Comparison of ENCODE assay signal across 8 cellular contexts in the genomic region with DNA sequence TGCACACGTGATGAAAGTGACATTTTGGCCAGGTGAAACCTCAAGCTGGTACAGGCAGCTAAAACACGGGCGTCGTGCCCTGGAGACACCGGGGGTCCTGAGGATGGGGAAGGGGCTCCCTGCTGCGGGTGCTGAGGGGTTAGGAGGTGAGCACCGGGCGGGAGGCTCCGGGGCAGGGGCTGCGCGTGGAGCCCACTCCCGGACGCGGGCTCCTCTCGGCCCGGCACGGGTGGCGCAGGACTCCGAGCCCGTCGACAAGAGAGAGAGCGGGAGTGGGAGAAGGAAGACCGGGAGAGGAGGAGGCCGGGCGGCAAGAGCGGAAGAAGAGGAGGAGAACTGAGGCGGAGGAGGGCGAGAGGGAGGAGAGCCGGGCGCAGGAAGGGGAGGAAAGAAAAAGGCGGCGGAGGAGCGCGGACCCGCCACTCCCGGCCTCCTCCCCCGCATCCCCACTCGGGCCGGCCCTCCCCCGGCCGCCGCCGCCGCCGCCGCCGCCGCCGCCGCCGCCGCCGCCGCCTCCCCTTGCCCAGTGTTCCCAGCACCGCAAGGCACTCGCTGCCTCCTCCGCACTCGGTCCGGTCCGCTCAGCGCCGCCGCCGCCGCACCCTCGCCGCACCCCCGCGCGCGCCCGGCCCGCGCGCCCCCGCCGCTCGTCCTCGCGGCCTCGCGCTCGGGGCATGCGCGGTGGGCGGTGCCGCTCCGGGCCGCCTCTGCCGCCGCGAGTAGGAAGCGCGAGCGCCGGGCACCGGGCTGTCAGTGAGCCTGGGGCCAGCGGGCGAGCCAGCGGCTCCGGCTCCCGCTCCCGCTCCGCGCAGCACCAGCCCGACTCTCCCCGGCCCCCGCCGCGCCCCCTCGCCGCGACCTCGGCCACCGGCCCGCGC. TPM values are rescaled to one million over a fixed set of nuclear protein-coding genes. Genes with fewer than 3 reads are reported as not detected.
DNase-seq lines count a peak whose midpoint lies in the region; ATAC-seq and TF ChIP-seq lines count a peak whose summit lies in the region.

A gene (plus strand): TSS at position 750 of the 878 bp plus-strand sequence.

- H3K4me3 Mint-ChIP-seq in activated T-cell treated with anti-CD3 and anti-CD28 coated beads, Interleukin-2, amount 50 U/mL, for 72 hours: peak within 1 kb of the TSS; percentile 93 to 99
- peak within 1 kb of the TSS; percentile 93 for H3K4me3 Mint-ChIP-seq in stimulated activated effector memory CD8-positive, alpha-beta T cell treated with anti-CD3 and anti-CD28 coated beads, Interleukin-12 subunit alpha, Interleukin-12 subunit beta, amount 100 ng/mL, for 72 hours

- H2AFZ ChIP-seq in PC-3 (ENCODE audit: low read length): peak within 1 kb of the TSS; percentile 91

- peak within 1 kb of the TSS; percentile 99 for H3K4me2 ChIP-seq in PC-3 (ENCODE audit: low read length)

- BruUV-seq in PC-3 (replicated peaks; lab: Mats Ljungman, UMichigan): no TSS peak

- CTCF ChIA-PET in PC-3 (lab: Charles Lee): interaction anchor here (0.6 kb wide), 1 partner anchor 372 kb away, joined by 3 read pairs; no protein-coding TSS in a partner anchor

- no peaks in the 10 kb centered on the region for H3K27me3 ChIP-seq in PC-3 (ENCODE audit: low read length)
- peaks cover 0 to 7% (median 0%) of the 10 kb centered on the region in 4 donors for H3K27me3 ChIP-seq in esophagus squamous epithelium
- no peaks in the 10 kb centered on the region for H3K27me3 ChIP-seq in muscle layer of duodenum (ENCODE audit: low read depth, low read length)

- H3K9me2 ChIP-seq in PC-3 (replicated peaks; ENCODE audit: low read length): no peaks in the 10 kb centered on the region

- WGBS in esophagus squamous epithelium, 2 donors: 0 to 1% methylated on average over 32 to 33 of the region's 117 CpGs

- H3K9me3 ChIP-seq in PC-3 (ENCODE audit: low read length): no peaks in the 10 kb centered on the region
- H3K9me3 ChIP-seq in esophagus squamous epithelium: no peaks in the 10 kb centered on the region
- no peaks in the 10 kb centered on the region for H3K9me3 ChIP-seq in muscle layer of duodenum (ENCODE audit: control insufficient read depth in 1 of 2, low read length in 2 of 2)

- peak in 2 of 4 donors; percentile 75 to 85 for TF ChIP-seq POLR2A in esophagus squamous epithelium (IDR thresholded peaks at IDR 0.05)

- peaks cover 16 to 18% of the 10 kb centered on the region in 2 donors for H3K36me3 Mint-ChIP-seq in activated T-cell treated with anti-CD3 and anti-CD28 coated beads, Interleukin-2, amount 50 U/mL, for 72 hours (ENCODE audit: insufficient read depth in 2 of 2)
- H3K36me3 Mint-ChIP-seq in stimulated activated effector memory CD8-positive, alpha-beta T cell treated with anti-CD3 and anti-CD28 coated beads, Interleukin-12 subunit alpha, Interleukin-12 subunit beta, amount 100 ng/mL, for 72 hours: peaks cover 36% of the 10 kb centered on the region

- DNase-seq in AG08395 (ENCODE audit: low spot score) (peak; percentile 88), PC-3 (peak; percentile 87), esophagus squamous epithelium (lab: John Stamatoyannopoulos, UW) (no peak)
- DNase-seq in activated T-cell treated with anti-CD3 and anti-CD28 coated beads, Interleukin-2, amount 50 U/mL, for 72 hours: peak; percentile 80 to 85
- DNase-seq in stimulated activated effector memory CD8-positive, alpha-beta T cell treated with anti-CD3 and anti-CD28 coated beads, Interleukin-12 subunit alpha, Interleukin-12 subunit beta, amount 100 ng/mL, for 72 hours (ENCODE audit: low spot score in 2 of 2): peak in 1 of 2 donors; percentile 57

- H3K27ac Mint-ChIP-seq in activated T-cell treated with anti-CD3 and anti-CD28 coated beads, Interleukin-2, amount 50 U/mL, for 72 hours: peak within 1 kb of the TSS; percentile 98
- H3K27ac Mint-ChIP-seq in stimulated activated effector memory CD8-positive, alpha-beta T cell treated with anti-CD3 and anti-CD28 coated beads, Interleukin-12 subunit alpha, Interleukin-12 subunit beta, amount 100 ng/mL, for 72 hours: peak within 1 kb of the TSS; percentile 96

- peaks cover 0 to 2% of the 10 kb centered on the region in 2 donors for H3K9me3 Mint-ChIP-seq in activated T-cell treated with anti-CD3 and anti-CD28 coated beads, Interleukin-2, amount 50 U/mL, for 72 hours
- no peaks in the 10 kb centered on the region for H3K9me3 Mint-ChIP-seq in stimulated activated effector memory CD8-positive, alpha-beta T cell treated with anti-CD3 and anti-CD28 coated beads, Interleukin-12 subunit alpha, Interleukin-12 subunit beta, amount 100 ng/mL, for 72 hours

- H3K4me1 ChIP-seq in PC-3 (ENCODE audit: insufficient read depth, low read length): peaks cover 37% of the 10 kb centered on the region
- H3K4me1 ChIP-seq in esophagus squamous epithelium: peaks cover 5 to 49% (median 15%) of the 10 kb centered on the region in 3 donors
- peaks cover 0 to 16% of the 10 kb centered on the region in 2 donors for H3K4me1 ChIP-seq in muscle layer of duodenum (ENCODE audit: control insufficient read depth in 1 of 2, insufficient read depth in 2 of 2, low read length in 2 of 2)

- POLR2A ChIA-PET in PC-3 (lab: Charles Lee; ENCODE audit: unreplicated experiment): interaction anchor here (0.5 kb wide), 1 partner anchor 1240 kb away, joined by 8 read pairs; no protein-coding TSS in a partner anchor

- H3K36me3 ChIP-seq in PC-3 (ENCODE audit: low read depth, low read length): peaks cover 8% of the 10 kb centered on the region
- no peaks in the 10 kb centered on the region for H3K36me3 ChIP-seq in esophagus squamous epithelium
- no peaks in the 10 kb centered on the region for H3K36me3 ChIP-seq in muscle layer of duodenum (ENCODE audit: control insufficient read depth in 1 of 2, insufficient read depth in 2 of 2, low read length in 2 of 2)

- peak; percentile 80 for ATAC-seq in GM18909 (IDR thresholded peaks at IDR 0.05; ENCODE audit: poor library complexity, unreplicated experiment)
- peak; percentile 84 for ATAC-seq in HG03354 (IDR thresholded peaks at IDR 0.05; ENCODE audit: poor library complexity, severe bottlenecking, unreplicated experiment)
- peak; percentile 78 for ATAC-seq in PC-3
- peak; percentile 78 for ATAC-seq in activated T-cell treated with anti-CD3 and anti-CD28 coated beads, Interleukin-2, amount 50 U/mL, for 72 hours (replicated peaks in 1 of 2)
- ATAC-seq in stimulated activated effector memory CD8-positive, alpha-beta T cell treated with anti-CD3 and anti-CD28 coated beads, Interleukin-12 subunit alpha, Interleukin-12 subunit beta, amount 100 ng/mL, for 72 hours: peak; percentile 83

- peaks cover 27% of the 10 kb centered on the region; the same call in 1 of the 2 replicates for H4K20me1 ChIP-seq in PC-3 (ENCODE audit: low read length)

- H3K79me2 ChIP-seq in PC-3 (ENCODE audit: low read length): peaks cover 59% of the 10 kb centered on the region

- TF ChIP-seq CTCF in PC-3 (conservative IDR thresholded peaks at IDR 0.05; ENCODE audit: low read depth, low read length) (no peak), esophagus squamous epithelium (IDR thresholded peaks at IDR 0.05) (no peak)

- intact Hi-C loops in PC-3 (cut with micrococcal nuclease): loop anchor here (2.0 to 10.0 kb wide), 7 partner anchors 29 to 325 kb away; no protein-coding TSS in a partner anchor
- intact Hi-C loops in esophagus squamous epithelium (cut with DNase I): no loop called here

- H3K27me3 Mint-ChIP-seq in activated T-cell treated with anti-CD3 and anti-CD28 coated beads, Interleukin-2, amount 50 U/mL, for 72 hours (ENCODE audit: low read depth): no peaks in the 10 kb centered on the region

- peak within 1 kb of the TSS; percentile 85 for H3K9ac ChIP-seq in PC-3 (ENCODE audit: low read length)

- peak within 1 kb of the TSS; percentile 30 for H3K27ac ChIP-seq in PC-3 (ENCODE audit: low read length)
- H3K27ac ChIP-seq in esophagus squamous epithelium: peak within 1 kb of the TSS; percentile 73 to 92 (median 82)
- peak within 1 kb of the TSS; percentile 27 for H3K27ac ChIP-seq in muscle layer of duodenum (ENCODE audit: low read length)

- H3F3A ChIP-seq in PC-3 (ENCODE audit: low read length, unreplicated experiment): no peaks in the 10 kb centered on the region

- peak within 1 kb of the TSS; percentile 94 for H3K4me3 ChIP-seq in PC-3 (ENCODE audit: low read length)
- H3K4me3 ChIP-seq in esophagus squamous epithelium: peak within 1 kb of the TSS; percentile 60 to 89 (median 72)
- H3K4me3 ChIP-seq in muscle layer of duodenum (ENCODE audit: low read depth in 1 of 2, low read length in 2 of 2): peak within 1 kb of the TSS; percentile 81 to 83

- peaks cover 46% of the 10 kb centered on the region for H3K4me1 Mint-ChIP-seq in activated T-cell treated with anti-CD3 and anti-CD28 coated beads, Interleukin-2, amount 50 U/mL, for 72 hours (ENCODE audit: low read depth)
- peaks cover 44% of the 10 kb centered on the region for H3K4me1 Mint-ChIP-seq in stimulated activated effector memory CD8-positive, alpha-beta T cell treated with anti-CD3 and anti-CD28 coated beads, Interleukin-12 subunit alpha, Interleukin-12 subunit beta, amount 100 ng/mL, for 72 hours

RNA-seq across cellular contexts. Expression of the gene that starts here (rescaled TPM):
- 22.6 and 28.2 TPM in 2 replicates for total RNA-seq in PC-3 (2014; rRNA removed)
- total RNA-seq in activated T-cell treated with anti-CD3 and anti-CD28 coated beads, Interleukin-2, amount 50 U/mL, for 72 hours: 100 to 1,000 TPM; 126 to 138 TPM
- 1 to 10 TPM; 2.4 to 9.2 (median 4.2) TPM for total RNA-seq in esophagus squamous epithelium

Comparison
In these comparisons a context has a peak if more than half of its experiments do, and no peak if none do; other contexts are left out.
1. H3K27ac ChIP-seq: peak in every context shown above with its lines; median percentile 82 in esophagus squamous epithelium; 30 in PC-3; 27 in muscle layer of duodenum.